7 cellular contexts compared by ENCODE assay signal in genomic region chr2:224952942-224953657, GRCh38.
A peak's percentile ranks its signal among the peaks of the same experiment; 100 is the strongest.
DNase-seq lines count a peak whose midpoint lies in the region; ATAC-seq and TF ChIP-seq lines count a peak whose summit lies in the region.

No MANE protein-coding gene starts in this region.

- no peak overlapping the region for H3K27ac Mint-ChIP-seq in GM23338

- H3K79me2 ChIP-seq in Loucy (ENCODE audit: insufficient read depth, low read length), result peaks cover 6% of the 10 kb centered on the region; the same call in 1 of the 2 replicates
- H3K79me2 ChIP-seq in GM23338 (replicated peaks; ENCODE audit: insufficient read depth), result no peaks in the 10 kb centered on the region

- TF ChIP-seq CTCF in Loucy (conservative IDR thresholded peaks at IDR 0.05; ENCODE audit: low read length) (no peak), GM23338 (conservative IDR thresholded peaks at IDR 0.05; ENCODE audit: low read depth in 2 of 2) (no peak)

- H4K20me1 ChIP-seq in Loucy (ENCODE audit: insufficient read depth, low read length, poor library complexity, severe bottlenecking) (no peaks in the 10 kb centered on the region), GM23338 (replicated peaks; ENCODE audit: insufficient read depth) (no peaks in the 10 kb centered on the region)

- H3K4me3 ChIP-seq in Loucy (ENCODE audit: low read length, poor library complexity, severe bottlenecking) (peak overlapping the region; percentile 26), GM23338 (no peak overlapping the region)
- H3K4me3 ChIP-seq in effector memory CD4-positive, alpha-beta T cell (ENCODE audit: insufficient read depth, low read depth, low read length, poor library complexity, severe bottlenecking), result no peak overlapping the region

- H3K4me2 ChIP-seq in Loucy (ENCODE audit: low read depth, low read length, poor library complexity, severe bottlenecking) (peak overlapping the region; percentile 54), GM23338 (no peak overlapping the region)

- no peaks in the 10 kb centered on the region for H3K36me3 Mint-ChIP-seq in GM23338 (ENCODE audit: low read depth)

- H3F3A ChIP-seq in Loucy (ENCODE audit: low read depth), result peaks cover 5% of the 10 kb centered on the region; the same call in 1 of the 2 replicates
- H3F3A ChIP-seq in GM23338 (replicated peaks; ENCODE audit: low read depth), result no peaks in the 10 kb centered on the region

- peaks cover 4% of the 10 kb centered on the region for H3K27me3 Mint-ChIP-seq in GM23338 (ENCODE audit: insufficient read depth, low read depth, poor library complexity)

- H3K9me2 ChIP-seq in Loucy (replicated peaks; ENCODE audit: low read depth, low read length) (no peaks in the 10 kb centered on the region), GM23338 (ENCODE audit: insufficient read depth) (no peaks in the 10 kb centered on the region)

- H3K36me3 ChIP-seq in Loucy (ENCODE audit: insufficient read depth, low read length) (no peaks in the 10 kb centered on the region), GM23338 (ENCODE audit: insufficient read depth) (no peaks in the 10 kb centered on the region)
- H3K36me3 ChIP-seq in effector memory CD4-positive, alpha-beta T cell (ENCODE audit: control insufficient read depth, insufficient read depth, low read length), result peaks cover 5% of the 10 kb centered on the region

- H3K4me1 Mint-ChIP-seq in GM23338, result peaks cover 6% of the 10 kb centered on the region; the same call in 2 of the 3 replicates

- H3K4me1 ChIP-seq in Loucy (ENCODE audit: insufficient read depth, low read length, poor library complexity, severe bottlenecking), result peaks cover 45% of the 10 kb centered on the region
- peaks cover 36% of the 10 kb centered on the region for H3K4me1 ChIP-seq in effector memory CD4-positive, alpha-beta T cell (ENCODE audit: control insufficient read depth, insufficient read depth, low read length, poor library complexity, severe bottlenecking)
- peaks cover 8% of the 10 kb centered on the region; the same call in 1 of the 2 replicates for H3K4me1 ChIP-seq in GM23338 (ENCODE audit: insufficient read depth)

- H3K4me3 Mint-ChIP-seq in GM23338, result no peak overlapping the region

- H3K9ac ChIP-seq in Loucy (ENCODE audit: low read depth, low read length, poor library complexity, severe bottlenecking), result no peak overlapping the region

- H3K9me3 ChIP-seq in Loucy (ENCODE audit: insufficient read depth, low read depth, low read length), result no peaks in the 10 kb centered on the region
- no peaks in the 10 kb centered on the region for H3K9me3 ChIP-seq in effector memory CD4-positive, alpha-beta T cell (ENCODE audit: control insufficient read depth, low read length)

- peak overlapping the region; percentile 57 for H3K27ac ChIP-seq in effector memory CD4-positive, alpha-beta T cell (ENCODE audit: insufficient read depth, low read length, poor library complexity, severe bottlenecking)
- no peak overlapping the region for H3K27ac ChIP-seq in GM23338 (ENCODE audit: low read depth)

- no peaks in the 10 kb centered on the region for H3K9me3 Mint-ChIP-seq in GM23338

- H2AFZ ChIP-seq in Loucy (ENCODE audit: low read length) (peak overlapping the region; percentile 2; the same call in 1 of the 2 replicates), GM23338 (no peak overlapping the region)

- no peak for DNase-seq in effector memory CD4-positive, alpha-beta T cell
- DNase-seq in GM23338 (ENCODE audit: low spot score) (no peak), NCI-H2171 treated with DMSO at 0.1 percent for 48 hours (lab: John Stamatoyannopoulos, UW) (no peak), 8988T (no peak)

- no peaks in the 10 kb centered on the region for H3K27me3 ChIP-seq in Loucy (ENCODE audit: insufficient read depth, low read length, poor library complexity, severe bottlenecking)
- H3K27me3 ChIP-seq in effector memory CD4-positive, alpha-beta T cell (replicated peaks; ENCODE audit: control insufficient read depth, insufficient read depth, low read length, poor library complexity, severe bottlenecking), result no peaks in the 10 kb centered on the region
- H3K27me3 ChIP-seq in GM23338 (ENCODE audit: insufficient read depth), result no peaks in the 10 kb centered on the region

- peak; percentile 53 for ATAC-seq in GM18868 (IDR thresholded peaks at IDR 0.05; ENCODE audit: unreplicated experiment)
- peak; percentile 66 for ATAC-seq in GM21825 (IDR thresholded peaks at IDR 0.05; ENCODE audit: unreplicated experiment)
- no peak for ATAC-seq in GM23338

TF ChIP-seq in GM23338, 12 proteins besides CTCF, POLR2A, EP300 and RAD21:
- no peak for TF ChIP-seq JUNB (IDR thresholded peaks at IDR 0.05; ENCODE audit: unreplicated experiment)
